30 cellular contexts compared by ENCODE assay signal in the genomic region with DNA sequence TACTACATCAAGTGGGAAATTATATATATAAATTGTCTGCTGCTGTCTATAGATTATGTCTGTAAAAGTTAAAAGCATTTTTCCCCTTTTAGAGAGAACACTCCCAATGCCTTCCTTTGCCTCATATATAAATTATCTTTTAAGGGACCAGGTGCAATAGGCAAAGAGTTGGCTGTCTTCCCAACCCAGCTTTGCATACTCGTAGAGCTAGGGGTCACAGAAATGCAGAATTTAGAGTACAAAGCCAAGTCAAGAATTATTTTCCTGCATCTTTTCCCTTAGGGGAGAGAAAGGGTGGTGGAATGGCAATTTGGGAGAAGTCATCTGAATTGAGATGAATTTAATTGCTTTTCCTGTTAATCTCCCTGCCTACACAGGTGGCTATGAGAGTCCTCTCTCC.
DNase-seq lines count a peak whose midpoint lies in the region; ATAC-seq lines count a peak whose summit lies in the region.
"Had no signal": no experiment of that assay in that cellular context is flagged by ENCODE, and none has a peak within 500 bp of the region (broad histone marks: within the 10 kb centered on the region; RNA-seq: fewer than 3 reads in every experiment).

No MANE protein-coding gene starts in this region.

- DNase-seq in NCI-H1436 (lab: John Stamatoyannopoulos, UW), result peak; percentile 4
- DNase-seq in NCI-H1436 treated with DMSO at 0.1 percent for 48 hours (lab: John Stamatoyannopoulos, UW), result no peak
- peak; percentile 24 for DNase-seq in NAMALWA (ENCODE audit: low spot score)
- DNase-seq in NCI-H2171 (lab: John Stamatoyannopoulos, UW), result peak; percentile 37
- no peak for DNase-seq in posterior vena cava (ENCODE audit: low spot score)
- DNase-seq in LoVo (ENCODE audit: low spot score), result no peak
- DNase-seq: activated CD4-positive, alpha-beta T cell treated with anti-CD3 and anti-CD28 coated beads, Interleukin-2, amount 50 U/mL, for 48 hours; activated CD4-positive, CD25-positive, alpha-beta regulatory T cell treated with anti-CD3 and anti-CD28 coated beads, Interleukin-2, amount 50 U/mL, for 72 hours; activated T-cell treated with anti-CD3 and anti-CD28 coated beads, Interleukin-2, amount 50 U/mL, for 72 hours; CD4-positive, alpha-beta T cell; colonic mucosa; effector CD4-positive, alpha-beta T cell; left cardiac atrium; mammary epithelial cell; NCI-H446 treated with DMSO at 0.1 percent for 48 hours; occipital lobe; PC-9; psoas muscle; stimulated activated CD8-positive, alpha-beta memory T cell treated with anti-CD3 and anti-CD28 coated beads, Interleukin-4, amount 100 ng/mL, for 48 hours; stimulated activated naive CD8-positive, alpha-beta T cell treated with anti-CD3 and anti-CD28 coated beads, Interleukin-15, amount 100 ng/mL, for 72 hours had no signal

- ATAC-seq in HG02885 (IDR thresholded peaks at IDR 0.05; ENCODE audit: poor library complexity, unreplicated experiment), result no peak
- ATAC-seq: A549; activated T-cell treated with anti-CD3 and anti-CD28 coated beads, Interleukin-2, amount 50 U/mL, for 72 hours; left cardiac atrium; natural killer cell treated with Interleukin-12 subunit alpha and Interleukin-12 subunit beta and Interleukin-15 and Interleukin-18, amount 100 ng/mL, for 72 hours; psoas muscle; sciatic nerve; SK-N-SH treated with all-trans-retinoic acid at 6 μM for 48 hours; stimulated activated naive CD8-positive, alpha-beta T cell treated with anti-CD3 and anti-CD28 coated beads, Interleukin-15, amount 100 ng/mL, for 72 hours had no signal

- peaks cover 40% of the 10 kb centered on the region; the same call in 1 of the 2 replicates for H3K4me1 ChIP-seq in iPS-20b (ENCODE audit: insufficient read depth, low read length)
- H3K4me1 ChIP-seq: ascending aorta, colonic mucosa, psoas muscle had no signal

- H3K27me3 ChIP-seq in iPS-20b (ENCODE audit: insufficient read depth, low read length), result no peaks in the 10 kb centered on the region
- H3K27me3 ChIP-seq: ascending aorta, colonic mucosa, hepatocyte had no signal

- intact Hi-C loops in posterior vena cava (cut with DNase I), result no loop called here

- no peak overlapping the region for H3K9ac ChIP-seq in iPS-20b (ENCODE audit: low read depth, low read length)

- no peak overlapping the region for H3K27ac ChIP-seq in iPS-20b (ENCODE audit: low read length)
- H3K27ac ChIP-seq: A549, ascending aorta, cardiac muscle cell, colonic mucosa, hepatocyte, PC-9, psoas muscle, thoracic aorta had no signal

- peak overlapping the region; percentile 8; the same call in 1 of the 2 replicates for H3K4me3 ChIP-seq in iPS-20b (ENCODE audit: low read length)
- H3K4me3 ChIP-seq: A549, ascending aorta, cardiac muscle cell, colonic mucosa, hepatocyte, PC-9, psoas muscle, thoracic aorta had no signal

- H3K36me3 ChIP-seq in iPS-20b (ENCODE audit: insufficient read depth, low read depth, low read length), result no peaks in the 10 kb centered on the region
- H3K36me3 ChIP-seq: ascending aorta, cardiac muscle cell, colonic mucosa, thoracic aorta had no signal

- no peaks in the 10 kb centered on the region for H3K9me3 ChIP-seq in iPS-20b (ENCODE audit: insufficient read depth, low read depth, low read length)
- H3K9me3 ChIP-seq: A549, ascending aorta, colonic mucosa, psoas muscle, thoracic aorta had no signal

Comparison
In these comparisons a context has a peak if more than half of its experiments do, and no peak if none do; other contexts are left out.
1. DNase-seq: peak in NCI-H1436 (single experiment), NAMALWA (single experiment) and NCI-H2171 (single experiment); none in NCI-H1436 treated with DMSO at 0.1 percent for 48 hours (single experiment), posterior vena cava (single experiment) and LoVo (single experiment).